In genomic region chr16:1984347-1985225, GRCh38 we compare ENCODE assay signal across 8 cellular contexts. TPM values are rescaled to one million over a fixed set of nuclear protein-coding genes. Genes with fewer than 3 reads are reported as not detected.
A peak's percentile ranks its signal among the peaks of the same experiment; 100 is the strongest.
DNase-seq lines count a peak whose midpoint lies in the region; ATAC-seq and TF ChIP-seq lines count a peak whose summit lies in the region.

No MANE protein-coding gene starts in this region.

- peak overlapping the region; percentile 80 for H3K9ac ChIP-seq in endodermal cell (ENCODE audit: extremely low read depth, low read length, poor library complexity, severe bottlenecking)

- no peaks in the 10 kb centered on the region for H3K9me3 ChIP-seq in PC-9 (ENCODE audit: insufficient read depth, low read depth)
- no peaks in the 10 kb centered on the region for H3K9me3 ChIP-seq in endodermal cell (ENCODE audit: control insufficient read depth, low read length)

- CTCF ChIA-PET in PC-9 (lab: Charles Lee): no interaction called here

- no peak overlapping the region for H3K27ac ChIP-seq in PC-9
- H3K27ac ChIP-seq in endodermal cell (ENCODE audit: low read depth, low read length): peak overlapping the region; percentile 67

- peaks cover 17% of the 10 kb centered on the region for H3K79me2 ChIP-seq in PC-9 (ENCODE audit: low read depth)

- H3K4me1 ChIP-seq in PC-9 (replicated peaks; ENCODE audit: insufficient read depth) (peaks cover 62% of the 10 kb centered on the region), endodermal cell (ENCODE audit: control insufficient read depth, insufficient read depth, low read length) (no peaks in the 10 kb centered on the region)

- H3K4me1 Mint-ChIP-seq in endodermal cell (peaks cover 6% of the 10 kb centered on the region), nephron (peaks cover 34% of the 10 kb centered on the region)

- H3K9me3 Mint-ChIP-seq in endodermal cell (no peaks in the 10 kb centered on the region), nephron (no peaks in the 10 kb centered on the region)

- no peaks in the 10 kb centered on the region; the same call in 1 of the 2 replicates for H3K36me3 ChIP-seq in PC-9 (ENCODE audit: low read depth)
- H3K36me3 ChIP-seq in endodermal cell (ENCODE audit: control insufficient read depth, insufficient read depth, low read length): peaks cover 22% of the 10 kb centered on the region

- 8 to 12% methylated on average over 48 to 58 of the region's 58 CpGs for WGBS in endodermal cell (ENCODE audit: insufficient coverage in 1 of 2, insufficient read length in 1 of 2), 2 experiments

- peaks cover 69% of the 10 kb centered on the region for H3F3A ChIP-seq in PC-9 (ENCODE audit: insufficient read depth, low read depth)

- TF ChIP-seq CTCF in PC-9 (conservative IDR thresholded peaks at IDR 0.05): no peak
- no peak for TF ChIP-seq CTCF in endodermal cell (conservative IDR thresholded peaks at IDR 0.05)
- TF ChIP-seq CTCF in nephron (IDR thresholded peaks at IDR 0.05; ENCODE audit: unreplicated experiment in 3 of 3): no peak

- H3K4me2 ChIP-seq in PC-9: peak overlapping the region; percentile 93

- H3K27me3 Mint-ChIP-seq in endodermal cell (ENCODE audit: insufficient read depth) (peaks cover 54% of the 10 kb centered on the region), nephron (ENCODE audit: low read depth) (peaks cover 66% of the 10 kb centered on the region)

- H3K27ac Mint-ChIP-seq in endodermal cell: peak overlapping the region; percentile 89
- peak overlapping the region in 2 of 3 experiments; percentile 57 to 88 for H3K27ac Mint-ChIP-seq in nephron

- no peaks in the 10 kb centered on the region for H3K27me3 ChIP-seq in PC-9 (ENCODE audit: insufficient read depth, low read depth)
- peaks cover 58% of the 10 kb centered on the region for H3K27me3 ChIP-seq in endodermal cell (ENCODE audit: control insufficient read depth, insufficient read depth, low read length, poor library complexity, severe bottlenecking)

- peak; percentile 5 for ATAC-seq in GM21360 (IDR thresholded peaks at IDR 0.05; ENCODE audit: unreplicated experiment)

- DNase-seq in AG20443 (ENCODE audit: low spot score) (peak; percentile 40), PC-9 (no peak), endodermal cell (peak; percentile 58), NCI-H2227 treated with DMSO at 0.1 percent for 48 hours (lab: John Stamatoyannopoulos, UW) (no peak), T-helper 9 cell (no peak)
- no peak for DNase-seq in activated effector memory CD4-positive, alpha-beta T cell treated with Interleukin-2 at 50 U/mL for 16 hours

- intact Hi-C loops in PC-9 (cut with micrococcal nuclease; ENCODE audit: unreplicated experiment): loop anchor here (2.0 to 5.0 kb wide), 3 partner anchors 24 to 158 kb away; partner anchors contain the start of genes NTHL1, TSC2 and ZNF598

- H3K4me3 ChIP-seq in PC-9 (peak overlapping the region; percentile 93), endodermal cell (ENCODE audit: low read length) (peak overlapping the region; percentile 82)

- H4K20me1 ChIP-seq in PC-9 (ENCODE audit: insufficient read depth): no peaks in the 10 kb centered on the region

- POLR2A ChIA-PET in PC-9 (lab: Charles Lee; ENCODE audit: unreplicated experiment): interaction anchor here (0.5 to 0.7 kb wide), 5 partner anchors 20 to 171 kb away, joined by 3 to 5 read pairs (median 3); partner anchors contain the start of genes RPS2 and TRAF7

- H3K9me2 ChIP-seq in PC-9 (ENCODE audit: insufficient read depth): no peaks in the 10 kb centered on the region

- BruUV-seq in PC-9 (replicated peaks; lab: Mats Ljungman, UMichigan): TSS peak; percentile 15

- H3K36me3 Mint-ChIP-seq in endodermal cell (ENCODE audit: low read depth) (peaks cover 10% of the 10 kb centered on the region), nephron (ENCODE audit: low read depth) (peaks cover 13% of the 10 kb centered on the region)

- H3K4me3 Mint-ChIP-seq in endodermal cell: peak overlapping the region; percentile 81
- H3K4me3 Mint-ChIP-seq in nephron: peak overlapping the region; percentile 87 to 88 (median 87)

- H2AFZ ChIP-seq in PC-9: peak overlapping the region; percentile 83

RNA-seq across cellular contexts. Expression of gene GFER, which starts 0.6 kb away (rescaled TPM):
- total RNA-seq in PC-9 (2021) (59.7 and 63.8 TPM in 2 replicates), endodermal cell (10 to 100 TPM; 40.3 to 45.5 TPM)
- polyA plus RNA-seq in endodermal cell (2013, experiment 1 of 2): 26.2 TPM
- 27.4 TPM for polyA plus RNA-seq in endodermal cell (2013, experiment 2 of 2)

RNA-seq across cellular contexts. Expression of gene NOXO1, which starts 3.3 kb away (rescaled TPM):
- 11.1 and 12.7 TPM in 2 replicates for total RNA-seq in PC-9 (2021)
- under 1 TPM in 1 of 2 donors, not detected in 1; 0.42 TPM for total RNA-seq in endodermal cell
- polyA plus RNA-seq in endodermal cell (2013, experiment 1 of 2): 0.71 TPM
- 0.58 TPM for polyA plus RNA-seq in endodermal cell (2013, experiment 2 of 2)

RNA-seq across cellular contexts. Expression of gene SYNGR3, which starts 5.2 kb away (rescaled TPM):
- 4.3 and 4.5 TPM in 2 replicates for total RNA-seq in PC-9 (2021)
- total RNA-seq in endodermal cell: 10 to 100 TPM in 1 of 2 donors, 1 to 10 TPM in 1; 7.0 to 11.2 TPM
- polyA plus RNA-seq in endodermal cell (2013, experiment 1 of 2): 4.8 TPM
- polyA plus RNA-seq in endodermal cell (2013, experiment 2 of 2): 3.7 TPM

RNA-seq across cellular contexts. Expression of gene TBL3, which starts 12.7 kb away (rescaled TPM):
- total RNA-seq in PC-9 (2021) (51.3 and 66.4 TPM in 2 replicates), endodermal cell (10 to 100 TPM; 43.4 to 49.7 TPM)
- polyA plus RNA-seq in endodermal cell (2013, experiment 1 of 2): 39.0 TPM
- 38.0 TPM for polyA plus RNA-seq in endodermal cell (2013, experiment 2 of 2)

RNA-seq across cellular contexts. Expression of gene RNF151, which starts 17.9 kb away (rescaled TPM):
- total RNA-seq in PC-9 (2021) (not detected in 2 replicates), endodermal cell (under 1 TPM in 1 of 2 donors, not detected in 1; 0.44 TPM)
- not detected for polyA plus RNA-seq in endodermal cell (2013, experiment 1 of 2)
- polyA plus RNA-seq in endodermal cell (2013, experiment 2 of 2): not detected

Comparison
In these comparisons a context has a peak if more than half of its experiments do, and no peak if none do; other contexts are left out.
1. DNase-seq: peak in AG20443 (single experiment) and endodermal cell (single experiment); none in PC-9 (0 of 2), NCI-H2227 treated with DMSO at 0.1 percent for 48 hours (single experiment), activated effector memory CD4-positive, alpha-beta T cell treated with Interleukin-2 at 50 U/mL for 16 hours (single experiment) and T-helper 9 cell (single experiment).